In the genomic region with DNA sequence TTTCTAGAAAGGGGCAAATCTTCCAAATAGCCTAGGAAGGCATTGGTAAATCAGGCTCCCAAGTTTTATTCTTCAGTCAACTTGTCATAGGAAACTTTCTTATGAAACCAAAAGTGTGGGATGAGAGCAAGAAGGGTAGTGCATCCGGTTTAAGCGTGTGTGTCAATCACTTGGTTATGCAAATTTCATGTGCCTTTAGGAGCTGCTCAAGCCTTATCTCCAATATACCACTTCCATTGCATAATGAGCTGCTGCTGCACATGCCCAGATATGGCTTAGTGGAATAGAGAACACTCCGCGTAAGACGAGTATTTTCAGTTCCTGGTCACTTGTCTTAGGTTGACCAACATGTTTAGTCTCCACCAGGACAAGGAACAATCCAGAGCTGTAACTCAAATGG, we compare ENCODE assay signal across 23 cellular contexts.
"Had no signal": no experiment of that assay in that cellular context is flagged by ENCODE, and none has a peak within 500 bp of the region (broad histone marks: within the 10 kb centered on the region; RNA-seq: fewer than 3 reads in every experiment).

No MANE protein-coding gene starts in this region.

- H3K27ac Mint-ChIP-seq: dendritic cell treated with granulocyte-macrophage colony-stimulating factor and Interleukin-4, amounts not matched to agents 40 ng/mL and 50 ng/mL, for 4 days; memory B cell; mesothelial cell of epicardium; natural killer cell; stimulated activated naive B cell treated with anti-CD40 and anti-IgM and Interleukin-4, amounts not matched to agents 10 μg/mL and 1 μg/mL and 100 μg/mL, for 72 hours had no signal

- H3K36me3 ChIP-seq: esophagus squamous epithelium, gastroesophageal sphincter, left ventricle myocardium inferior, lower lobe of right lung, sigmoid colon, stomach, thoracic aorta, transverse colon had no signal

- H3K27me3 ChIP-seq: esophagus squamous epithelium, gastroesophageal sphincter, sigmoid colon, stomach, transverse colon had no signal

- H3K4me1 ChIP-seq: esophagus squamous epithelium, gastroesophageal sphincter, left ventricle myocardium inferior, lower lobe of right lung, sigmoid colon, stomach, transverse colon had no signal

- H3K9me3 ChIP-seq: esophagus squamous epithelium, gastroesophageal sphincter, left ventricle myocardium inferior, lower lobe of right lung, sigmoid colon, stomach, thoracic aorta, transverse colon had no signal

- H3K9me3 Mint-ChIP-seq: dendritic cell treated with granulocyte-macrophage colony-stimulating factor and Interleukin-4, amounts not matched to agents 40 ng/mL and 50 ng/mL, for 4 days; memory B cell; natural killer cell; neural crest cell; stimulated activated naive B cell treated with anti-CD40 and anti-IgM and Interleukin-4, amounts not matched to agents 10 μg/mL and 1 μg/mL and 100 μg/mL, for 72 hours had no signal

- H3K27ac ChIP-seq: esophagus squamous epithelium, gastroesophageal sphincter, left ventricle myocardium inferior, lower lobe of right lung, sigmoid colon, skin epidermis, stomach, thoracic aorta, transverse colon had no signal

- H3K4me3 Mint-ChIP-seq: dendritic cell treated with granulocyte-macrophage colony-stimulating factor and Interleukin-4, amounts not matched to agents 40 ng/mL and 50 ng/mL, for 4 days; memory B cell; mesothelial cell of epicardium; natural killer cell; neural crest cell; stimulated activated naive B cell treated with anti-CD40 and anti-IgM and Interleukin-4, amounts not matched to agents 10 μg/mL and 1 μg/mL and 100 μg/mL, for 72 hours had no signal

- H3K36me3 Mint-ChIP-seq: mesothelial cell of epicardium; natural killer cell; stimulated activated naive B cell treated with anti-CD40 and anti-IgM and Interleukin-4, amounts not matched to agents 10 μg/mL and 1 μg/mL and 100 μg/mL, for 72 hours had no signal

- H3K4me1 Mint-ChIP-seq: memory B cell; mesothelial cell of epicardium; natural killer cell; neural crest cell; stimulated activated naive B cell treated with anti-CD40 and anti-IgM and Interleukin-4, amounts not matched to agents 10 μg/mL and 1 μg/mL and 100 μg/mL, for 72 hours had no signal

- DNase-seq: esophagus squamous epithelium; foreskin fibroblast; glutamatergic neuron; kidney; left cardiac atrium; left ventricle myocardium inferior; lower lobe of right lung; natural killer cell; posterior cingulate gyrus; sigmoid colon; stimulated activated CD4-positive, alpha-beta T cell treated with anti-CD3 and anti-CD28 coated beads, Interleukin-2, amount 100 ng/mL, for 24 hours; stimulated activated CD4-positive, alpha-beta T cell treated with anti-CD3 and anti-CD28 coated beads, Interleukin-4, amount 100 ng/mL, for 4 hours; stimulated activated naive B cell treated with anti-CD40 and anti-IgM and Interleukin-4, amounts not matched to agents 10 μg/mL and 1 μg/mL and 100 μg/mL, for 72 hours; stomach; substantia nigra; transverse colon had no signal

- H3K4me3 ChIP-seq: esophagus squamous epithelium, gastroesophageal sphincter, left ventricle myocardium inferior, lower lobe of right lung, sigmoid colon, skin epidermis, stomach, thoracic aorta, transverse colon had no signal

- H3K27me3 Mint-ChIP-seq: dendritic cell treated with granulocyte-macrophage colony-stimulating factor and Interleukin-4, amounts not matched to agents 40 ng/mL and 50 ng/mL, for 4 days; memory B cell had no signal

- ATAC-seq: gastroesophageal sphincter; left cardiac atrium; natural killer cell; stimulated activated naive B cell treated with anti-CD40 and anti-IgM and Interleukin-4, amounts not matched to agents 10 μg/mL and 1 μg/mL and 100 μg/mL, for 72 hours had no signal
